ENCODE assay signal across 9 cellular contexts in genomic region chr1:26391450-26391849, GRCh38. TPM values are rescaled to one million over a fixed set of nuclear protein-coding genes. Genes with fewer than 3 reads are reported as not detected.
DNase-seq lines count a peak whose midpoint lies in the region; ATAC-seq and TF ChIP-seq lines count a peak whose summit lies in the region.
"Had no signal": no experiment of that assay in that cellular context is flagged by ENCODE, and none has a peak within 500 bp of the region (broad histone marks: within the 10 kb centered on the region; RNA-seq: fewer than 3 reads in every experiment).

No MANE protein-coding gene starts in this region.

- H3K27ac ChIP-seq in CD4-positive, CD25-positive, alpha-beta regulatory T cell (ENCODE audit: insufficient read depth, low read length, poor library complexity, severe bottlenecking), result no peak overlapping the region
- H3K27ac ChIP-seq in right atrium auricular region, result no peak overlapping the region
- H3K27ac ChIP-seq: SJSA1 had no signal

- peaks cover 11% of the 10 kb centered on the region for H3K4me1 ChIP-seq in CD4-positive, CD25-positive, alpha-beta regulatory T cell (ENCODE audit: control insufficient read depth, insufficient read depth, low read length, poor library complexity, severe bottlenecking)
- H3K4me1 ChIP-seq in right atrium auricular region, result no peaks in the 10 kb centered on the region

- peaks cover 7% of the 10 kb centered on the region for H3K27me3 Mint-ChIP-seq in CD4-positive, CD25-positive, alpha-beta regulatory T cell
- no peaks in the 10 kb centered on the region for H3K27me3 Mint-ChIP-seq in neural crest cell (ENCODE audit: low read depth)

- no peaks in the 10 kb centered on the region for H3K36me3 Mint-ChIP-seq in CD4-positive, CD25-positive, alpha-beta regulatory T cell
- no peaks in the 10 kb centered on the region for H3K36me3 Mint-ChIP-seq in neural crest cell (ENCODE audit: low read depth)

- H3K36me3 ChIP-seq in CD4-positive, CD25-positive, alpha-beta regulatory T cell (ENCODE audit: control insufficient read depth, insufficient read depth, low read length), result no peaks in the 10 kb centered on the region
- H3K36me3 ChIP-seq in right atrium auricular region, result no peaks in the 10 kb centered on the region
- H3K36me3 ChIP-seq: SJSA1 had no signal

- H3K27me3 ChIP-seq in CD4-positive, CD25-positive, alpha-beta regulatory T cell (ENCODE audit: control insufficient read depth, insufficient read depth, low read length), result no peaks in the 10 kb centered on the region
- no peaks in the 10 kb centered on the region for H3K27me3 ChIP-seq in right atrium auricular region
- H3K27me3 ChIP-seq: SJSA1 had no signal

- peak; percentile 62 to 68 for ATAC-seq in CD4-positive, CD25-positive, alpha-beta regulatory T cell (ENCODE audit: low read depth in 2 of 2)
- no peak for ATAC-seq in GM18505 (IDR thresholded peaks at IDR 0.05; ENCODE audit: unreplicated experiment)

- DNase-seq in CD4-positive, CD25-positive, alpha-beta regulatory T cell, result peak in 2 of 3 donors; percentile 57 to 76
- peak; percentile 56 for DNase-seq in H4 (ENCODE audit: low spot score)
- peak; percentile 71 for DNase-seq in SKM-1 treated with dmso at 0.1 percent for 144 hours (lab: John Stamatoyannopoulos, UW; ENCODE audit: unreplicated experiment)
- peak; percentile 29 to 60 for DNase-seq in dermis microvascular lymphatic vessel endothelial cell (ENCODE audit: low read depth in 2 of 2)
- DNase-seq in neural crest cell (ENCODE audit: low read depth, low spot score), result peak; percentile 23
- no peak for DNase-seq in right atrium auricular region (ENCODE audit: low spot score)
- DNase-seq in NCI-H526 treated with DMSO at 0.1 percent for 48 hours (lab: John Stamatoyannopoulos, UW), result no peak

- H3K4me3 ChIP-seq in CD4-positive, CD25-positive, alpha-beta regulatory T cell (ENCODE audit: low read depth, low read length), result no peak overlapping the region
- no peak overlapping the region for H3K4me3 ChIP-seq in right atrium auricular region
- H3K4me3 ChIP-seq: SJSA1 had no signal

- H3K4me1 Mint-ChIP-seq in CD4-positive, CD25-positive, alpha-beta regulatory T cell, result peaks cover 4 to 38% (median 13%) of the 10 kb centered on the region in 4 donors
- peaks cover 40% of the 10 kb centered on the region for H3K4me1 Mint-ChIP-seq in neural crest cell

- peak; percentile 62 for TF ChIP-seq CTCF in neural crest cell (conservative IDR thresholded peaks at IDR 0.05)
- peak in 1 of 2 donors; percentile 33 for TF ChIP-seq CTCF in right atrium auricular region (IDR thresholded peaks at IDR 0.05)

- H3K9me3 ChIP-seq in CD4-positive, CD25-positive, alpha-beta regulatory T cell (ENCODE audit: control insufficient read depth in 2 of 2, low read length in 2 of 2), result no peaks in the 10 kb centered on the region
- H3K9me3 ChIP-seq in right atrium auricular region, result no peaks in the 10 kb centered on the region
- H3K9me3 ChIP-seq: SJSA1 had no signal

- H3K9me3 Mint-ChIP-seq in CD4-positive, CD25-positive, alpha-beta regulatory T cell, result no peaks in the 10 kb centered on the region
- H3K9me3 Mint-ChIP-seq in neural crest cell, result no peaks in the 10 kb centered on the region

- peak overlapping the region in 1 of 3 donors; percentile 2 for H3K27ac Mint-ChIP-seq in CD4-positive, CD25-positive, alpha-beta regulatory T cell
- no peak overlapping the region for H3K27ac Mint-ChIP-seq in neural crest cell (ENCODE audit: unreplicated experiment)

- no peak for TF ChIP-seq POLR2A in GM18505 (IDR thresholded peaks at IDR 0.05; ENCODE audit: borderline replicate concordance, extremely low read depth, insufficient read depth, insufficient read length)

- H3K4me3 Mint-ChIP-seq in CD4-positive, CD25-positive, alpha-beta regulatory T cell, result peak overlapping the region in 1 of 4 donors; percentile 24
- H3K4me3 Mint-ChIP-seq in neural crest cell, result no peak overlapping the region

RNA-seq across cellular contexts. Expression of gene ZNF683, which starts 18.9 kb away (rescaled TPM):
- total RNA-seq in CD4-positive, CD25-positive, alpha-beta regulatory T cell, result not detected
- under 1 TPM in 2 of 4 donors, not detected in 2; 0.25 to 0.55 TPM for polyA plus RNA-seq in CD4-positive, CD25-positive, alpha-beta regulatory T cell
- total RNA-seq in H4 (2014; rRNA removed; shearing (Covaris generic)), result not detected in 2 replicates
- not detected in 2 replicates for total RNA-seq in dermis microvascular lymphatic vessel endothelial cell
- not detected in 2 replicates for total RNA-seq in neural crest cell
- not detected for total RNA-seq in right atrium auricular region
- total RNA-seq: SJSA1 had no signal

RNA-seq across cellular contexts. Expression of gene LIN28A, which starts 19.2 kb away (rescaled TPM):
- total RNA-seq in CD4-positive, CD25-positive, alpha-beta regulatory T cell, result not detected
- not detected for polyA plus RNA-seq in CD4-positive, CD25-positive, alpha-beta regulatory T cell
- not detected in 2 replicates for total RNA-seq in H4 (2014; rRNA removed; shearing (Covaris generic))
- total RNA-seq in dermis microvascular lymphatic vessel endothelial cell, result not detected in 2 replicates
- total RNA-seq in neural crest cell, result 445 and 455 TPM in 2 replicates
- total RNA-seq in right atrium auricular region, result not detected
- total RNA-seq: SJSA1 had no signal

RNA-seq across cellular contexts. Expression of gene CRYBG2, which starts 37.5 kb away (rescaled TPM):
- 2.3 TPM for total RNA-seq in CD4-positive, CD25-positive, alpha-beta regulatory T cell
- polyA plus RNA-seq in CD4-positive, CD25-positive, alpha-beta regulatory T cell, result 1 to 10 TPM in 3 of 4 donors, not detected in 1; 1.0 to 2.0 (median 1.3) TPM
- total RNA-seq in H4 (2014; rRNA removed; shearing (Covaris generic)), result not detected in 2 replicates
- total RNA-seq in dermis microvascular lymphatic vessel endothelial cell (0.25 and 0.51 TPM in 2 replicates), neural crest cell (3.8 and 6.3 TPM in 2 replicates), right atrium auricular region (not detected)
- total RNA-seq: SJSA1 had no signal

RNA-seq across cellular contexts. Expression of gene DHDDS, which starts 40.7 kb away (rescaled TPM):
- 40.3 TPM for total RNA-seq in CD4-positive, CD25-positive, alpha-beta regulatory T cell
- 10 to 100 TPM; 24.1 to 31.2 (median 25.6) TPM for polyA plus RNA-seq in CD4-positive, CD25-positive, alpha-beta regulatory T cell
- total RNA-seq in H4 (2014; rRNA removed; shearing (Covaris generic)), result 24.6 and 39.4 TPM in 2 replicates
- total RNA-seq in dermis microvascular lymphatic vessel endothelial cell, result 21.2 and 27.4 TPM in 2 replicates
- total RNA-seq in neural crest cell, result 34.9 and 40.1 TPM in 2 replicates
- total RNA-seq in right atrium auricular region, result 10 to 100 TPM; 24.2 to 33.3 TPM

Comparison
In these comparisons a context has a peak if more than half of its experiments do, and no peak if none do; other contexts are left out.
1. DNase-seq: peak in CD4-positive, CD25-positive, alpha-beta regulatory T cell (2 of 3), H4 (single experiment), SKM-1 treated with dmso at 0.1 percent for 144 hours (single experiment), dermis microvascular lymphatic vessel endothelial cell (2 of 2) and neural crest cell (single experiment); none in right atrium auricular region (single experiment) and NCI-H526 treated with DMSO at 0.1 percent for 48 hours (single experiment).
2. RNA of gene LIN28A, which starts 19.2 kb away (total RNA-seq): 445 to 455 TPM in neural crest cell; not detected in CD4-positive, CD25-positive, alpha-beta regulatory T cell (single experiment), not detected in H4, not detected in dermis microvascular lymphatic vessel endothelial cell and not detected in right atrium auricular region; every median in the first group is over 100 times any median in the second.